35 cellular contexts compared by ENCODE assay signal in the genomic region with DNA sequence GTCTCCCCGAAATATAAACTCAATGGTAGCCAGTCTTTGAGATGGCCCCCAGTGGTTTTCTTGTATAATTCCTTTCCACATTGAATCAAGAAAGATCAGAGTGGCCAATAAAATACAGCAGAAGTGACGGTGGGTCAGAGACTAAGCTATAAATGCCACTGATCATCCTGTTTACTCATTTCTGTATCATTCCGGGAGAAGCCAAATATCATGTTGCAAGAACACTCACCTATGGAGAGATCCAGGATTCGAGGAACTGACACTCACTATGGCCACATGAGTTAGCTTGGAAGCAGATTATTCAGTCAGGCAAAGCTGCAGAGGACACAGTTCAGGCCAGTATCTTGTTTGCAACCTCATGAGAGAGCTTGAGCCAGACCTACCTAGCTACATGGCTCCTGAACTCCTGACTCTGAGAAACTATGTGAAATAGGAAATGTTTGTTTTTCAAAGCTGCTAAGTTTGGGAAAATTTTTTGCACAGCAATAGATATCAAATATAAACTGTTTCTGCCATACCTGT.
"Had no signal": no experiment of that assay in that cellular context is flagged by ENCODE, and none has a peak within 500 bp of the region (broad histone marks: within the 10 kb centered on the region; RNA-seq: fewer than 3 reads in every experiment).

No MANE protein-coding gene starts in this region.

- H3K4me3 Mint-ChIP-seq: activated CD4-positive, alpha-beta memory T cell treated with anti-CD3 and anti-CD28 coated beads for 36 hours; activated CD4-positive, alpha-beta T cell treated with anti-CD3 and anti-CD28 coated beads for 36 hours; activated CD4-positive, alpha-beta T cell treated with anti-CD3 and anti-CD28 coated beads, Interleukin-2, amount 10 ng/mL, durations not matched to agents 24 days and 14 days; activated CD8-positive, alpha-beta memory T cell treated with anti-CD3 and anti-CD28 coated beads, Interleukin-2, amount 10 ng/mL, durations not matched to agents 7 days and 5 days; activated CD8-positive, alpha-beta T cell treated with anti-CD3 and anti-CD28 coated beads, Interleukin-2, amount 10 ng/mL, durations not matched to agents 7 days and 5 days; activated naive CD4-positive, alpha-beta T cell treated with anti-CD3 and anti-CD28 coated beads for 36 hours; activated naive CD4-positive, alpha-beta T cell treated with anti-CD3 and anti-CD28 coated beads, Interleukin-2, amount 50 U/mL, for 24 hours; activated naive CD8-positive, alpha-beta T cell treated with anti-CD3 and anti-CD28 coated beads for 36 hours; activated naive CD8-positive, alpha-beta T cell treated with anti-CD3 and anti-CD28 coated beads, Interleukin-2, amount 50 U/mL, for 24 hours; activated T-helper 1 cell treated with anti-CD3 and anti-CD28 coated beads, Interleukin-12 subunit alpha, Interleukin-12 subunit beta, Interleukin-2, Interleukin-4 antibody, amounts not matched to agents 30 ng/mL and 10 ng/mL and 1 ng/mL, durations not matched to agents 14 hours and 24 hours and 36 hours; T-helper 17 cell; T-helper 2 cell treated with Interferon-gamma antibody and Interleukin-4, amounts not matched to agents 5 μg/mL and 100 μg/mL, for 36 hours had no signal

- H3K27ac ChIP-seq: adrenal gland, body of pancreas, cardiac muscle cell, colonic mucosa, esophagus squamous epithelium, gastroesophageal sphincter, heart right ventricle had no signal

- H3K36me3 ChIP-seq: adrenal gland, cardiac muscle cell, colonic mucosa, esophagus squamous epithelium, gastroesophageal sphincter, heart right ventricle had no signal

- H3K27me3 ChIP-seq: adrenal gland, body of pancreas, cardiac muscle cell, colonic mucosa, esophagus squamous epithelium, gastroesophageal sphincter, heart right ventricle had no signal

- ATAC-seq: activated CD4-positive, alpha-beta T cell treated with anti-CD3 and anti-CD28 coated beads for 36 hours; activated CD8-positive, alpha-beta memory T cell treated with anti-CD3 and anti-CD28 coated beads, Interleukin-2, amount 10 ng/mL, durations not matched to agents 7 days and 5 days; activated CD8-positive, alpha-beta T cell treated with anti-CD3 and anti-CD28 coated beads, Interleukin-2, amount 10 ng/mL, durations not matched to agents 7 days and 5 days; activated naive CD8-positive, alpha-beta T cell treated with anti-CD3 and anti-CD28 coated beads, Interleukin-2, amount 50 U/mL, for 24 hours; body of pancreas; gastroesophageal sphincter; heart right ventricle; T-helper 17 cell had no signal

- H3K4me3 ChIP-seq: adrenal gland, body of pancreas, cardiac muscle cell, colonic mucosa, esophagus squamous epithelium, gastroesophageal sphincter, heart right ventricle had no signal

- H3K9me3 ChIP-seq: adrenal gland, body of pancreas, colonic mucosa, esophagus squamous epithelium, gastroesophageal sphincter, heart right ventricle had no signal

- H3K4me1 ChIP-seq: adrenal gland, body of pancreas, colonic mucosa, gastroesophageal sphincter had no signal

- H3K27me3 Mint-ChIP-seq: activated CD4-positive, alpha-beta memory T cell treated with anti-CD3 and anti-CD28 coated beads for 36 hours; activated CD4-positive, alpha-beta T cell treated with anti-CD3 and anti-CD28 coated beads for 36 hours; activated CD4-positive, alpha-beta T cell treated with anti-CD3 and anti-CD28 coated beads, Interleukin-2, amount 10 ng/mL, durations not matched to agents 24 days and 14 days; activated CD8-positive, alpha-beta memory T cell treated with anti-CD3 and anti-CD28 coated beads, Interleukin-2, amount 10 ng/mL, durations not matched to agents 7 days and 5 days; activated naive CD4-positive, alpha-beta T cell treated with anti-CD3 and anti-CD28 coated beads, Interleukin-2, amount 50 U/mL, for 24 hours; activated naive CD8-positive, alpha-beta T cell treated with anti-CD3 and anti-CD28 coated beads for 36 hours; activated naive CD8-positive, alpha-beta T cell treated with anti-CD3 and anti-CD28 coated beads, Interleukin-2, amount 50 U/mL, for 24 hours; T-helper 17 cell had no signal

- H3K36me3 Mint-ChIP-seq: activated CD4-positive, alpha-beta memory T cell treated with anti-CD3 and anti-CD28 coated beads for 36 hours; activated CD8-positive, alpha-beta memory T cell treated with anti-CD3 and anti-CD28 coated beads, Interleukin-2, amount 10 ng/mL, durations not matched to agents 7 days and 5 days; activated naive CD4-positive, alpha-beta T cell treated with anti-CD3 and anti-CD28 coated beads, Interleukin-2, amount 50 U/mL, for 24 hours; activated naive CD8-positive, alpha-beta T cell treated with anti-CD3 and anti-CD28 coated beads for 36 hours had no signal

- H3K27ac Mint-ChIP-seq: activated CD4-positive, alpha-beta memory T cell treated with anti-CD3 and anti-CD28 coated beads for 36 hours; activated CD4-positive, alpha-beta T cell treated with anti-CD3 and anti-CD28 coated beads for 36 hours; activated CD4-positive, alpha-beta T cell treated with anti-CD3 and anti-CD28 coated beads, Interleukin-2, amount 10 ng/mL, durations not matched to agents 24 days and 14 days; activated CD8-positive, alpha-beta memory T cell treated with anti-CD3 and anti-CD28 coated beads, Interleukin-2, amount 10 ng/mL, durations not matched to agents 7 days and 5 days; activated CD8-positive, alpha-beta T cell treated with anti-CD3 and anti-CD28 coated beads, Interleukin-2, amount 10 ng/mL, durations not matched to agents 7 days and 5 days; activated naive CD4-positive, alpha-beta T cell treated with anti-CD3 and anti-CD28 coated beads for 36 hours; activated naive CD4-positive, alpha-beta T cell treated with anti-CD3 and anti-CD28 coated beads, Interleukin-2, amount 50 U/mL, for 24 hours; activated naive CD8-positive, alpha-beta T cell treated with anti-CD3 and anti-CD28 coated beads for 36 hours; activated naive CD8-positive, alpha-beta T cell treated with anti-CD3 and anti-CD28 coated beads, Interleukin-2, amount 50 U/mL, for 24 hours; activated T-helper 1 cell treated with anti-CD3 and anti-CD28 coated beads, Interleukin-12 subunit alpha, Interleukin-12 subunit beta, Interleukin-2, Interleukin-4 antibody, amounts not matched to agents 30 ng/mL and 10 ng/mL and 1 ng/mL, durations not matched to agents 14 hours and 24 hours and 36 hours; activated T-helper 2 cell treated with anti-CD3 and anti-CD28 coated beads, Interferon-gamma antibody, Interleukin-2, Interleukin-4, amounts not matched to agents 10 μg/mL and 5 μg/mL and 100 μg/mL, durations not matched to agents 14 hours and 24 hours and 36 hours; T-helper 17 cell; T-helper 2 cell treated with Interferon-gamma antibody and Interleukin-4, amounts not matched to agents 5 μg/mL and 100 μg/mL, for 36 hours had no signal

- H3K4me1 Mint-ChIP-seq: activated CD4-positive, alpha-beta T cell treated with anti-CD3 and anti-CD28 coated beads for 36 hours; activated CD4-positive, alpha-beta T cell treated with anti-CD3 and anti-CD28 coated beads, Interleukin-2, amount 10 ng/mL, durations not matched to agents 24 days and 14 days; activated CD8-positive, alpha-beta memory T cell treated with anti-CD3 and anti-CD28 coated beads, Interleukin-2, amount 10 ng/mL, durations not matched to agents 7 days and 5 days; activated naive CD4-positive, alpha-beta T cell treated with anti-CD3 and anti-CD28 coated beads, Interleukin-2, amount 50 U/mL, for 24 hours; activated naive CD8-positive, alpha-beta T cell treated with anti-CD3 and anti-CD28 coated beads for 36 hours; activated naive CD8-positive, alpha-beta T cell treated with anti-CD3 and anti-CD28 coated beads, Interleukin-2, amount 50 U/mL, for 24 hours; T-helper 17 cell had no signal

- H3K9me3 Mint-ChIP-seq: activated CD4-positive, alpha-beta memory T cell treated with anti-CD3 and anti-CD28 coated beads for 36 hours; activated CD4-positive, alpha-beta T cell treated with anti-CD3 and anti-CD28 coated beads, Interleukin-2, amount 10 ng/mL, durations not matched to agents 24 days and 14 days; activated naive CD4-positive, alpha-beta T cell treated with anti-CD3 and anti-CD28 coated beads for 36 hours; activated naive CD4-positive, alpha-beta T cell treated with anti-CD3 and anti-CD28 coated beads, Interleukin-2, amount 50 U/mL, for 24 hours; activated naive CD8-positive, alpha-beta T cell treated with anti-CD3 and anti-CD28 coated beads for 36 hours; activated T-helper 1 cell treated with anti-CD3 and anti-CD28 coated beads, Interleukin-12 subunit alpha, Interleukin-12 subunit beta, Interleukin-2, Interleukin-4 antibody, amounts not matched to agents 30 ng/mL and 10 ng/mL and 1 ng/mL, durations not matched to agents 14 hours and 24 hours and 36 hours; activated T-helper 2 cell treated with anti-CD3 and anti-CD28 coated beads, Interferon-gamma antibody, Interleukin-2, Interleukin-4, amounts not matched to agents 10 μg/mL and 5 μg/mL and 100 μg/mL, durations not matched to agents 14 hours and 24 hours and 36 hours; T-helper 2 cell treated with Interferon-gamma antibody and Interleukin-4, amounts not matched to agents 5 μg/mL and 100 μg/mL, for 36 hours had no signal

- DNase-seq: activated CD4-positive, alpha-beta memory T cell treated with anti-CD3 and anti-CD28 coated beads for 36 hours; activated CD4-positive, alpha-beta T cell treated with anti-CD3 and anti-CD28 coated beads for 36 hours; activated CD4-positive, alpha-beta T cell treated with anti-CD3 and anti-CD28 coated beads, Interleukin-2, amount 10 ng/mL, durations not matched to agents 24 days and 14 days; activated CD4-positive, CD25-positive, alpha-beta regulatory T cell; activated CD4-positive, CD25-positive, alpha-beta regulatory T cell treated with anti-CD3 and anti-CD28 coated beads, Interleukin-2, amount 50 U/mL, for 72 hours; activated CD8-positive, alpha-beta memory T cell treated with anti-CD3 and anti-CD28 coated beads, Interleukin-2, amount 10 ng/mL, durations not matched to agents 7 days and 5 days; activated CD8-positive, alpha-beta memory T cell treated with anti-CD3 and anti-CD28 coated beads, Interleukin-2, amount 50 U/mL, for 4 hours; activated CD8-positive, alpha-beta T cell treated with anti-CD3 and anti-CD28 coated beads, Interleukin-2, amount 10 ng/mL, durations not matched to agents 7 days and 5 days; activated effector memory CD4-positive, alpha-beta T cell treated with anti-CD3 and anti-CD28 coated beads, Interleukin-2, amount 50 U/mL, for 16 hours; activated naive CD4-positive, alpha-beta T cell treated with anti-CD3 and anti-CD28 coated beads for 36 hours; activated naive CD8-positive, alpha-beta T cell treated with anti-CD3 and anti-CD28 coated beads for 36 hours; activated naive CD8-positive, alpha-beta T cell treated with anti-CD3 and anti-CD28 coated beads, Interleukin-2, amount 50 U/mL, for 24 hours; activated T-cell treated with anti-CD3 and anti-CD28 coated beads, Interleukin-2, amount 50 U/mL, for 1 hour; activated T-cell treated with anti-CD3 and anti-CD28 coated beads, Interleukin-2, amount 50 U/mL, for 48 hours; adrenal gland; amygdala; aorta; body of pancreas; central memory CD4-positive, alpha-beta T cell; cerebellar nuclear complex; colonic mucosa; effector CD8-positive, alpha-beta T cell; erythroblast; esophagus squamous epithelium; foreskin melanocyte; heart right ventricle; T-helper 1 cell; T-helper 17 cell; T1000 had no signal
